22 cellular contexts compared by ENCODE assay signal in the genomic region with DNA sequence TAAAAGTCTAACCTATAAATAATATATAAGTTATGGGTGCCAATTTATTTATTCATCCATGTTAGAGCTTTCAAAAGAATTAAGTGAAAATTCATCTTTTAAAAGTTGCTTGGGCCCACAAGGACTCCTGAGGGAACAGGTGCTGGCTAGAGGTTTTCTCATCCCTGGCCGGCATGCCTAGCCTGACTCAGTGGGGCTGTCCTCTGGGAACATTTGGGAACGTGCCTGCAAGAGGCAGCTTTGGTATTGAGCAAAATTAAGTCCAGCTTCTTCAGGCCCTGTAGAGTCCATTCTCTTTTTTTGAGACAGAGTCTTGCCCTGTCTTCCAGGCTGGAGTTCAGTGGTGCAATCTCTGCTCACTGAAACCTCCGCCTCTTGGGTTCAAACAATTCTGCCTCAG. TPM values are rescaled to one million over a fixed set of nuclear protein-coding genes. Genes with fewer than 3 reads are reported as not detected.
"Had no signal": no experiment of that assay in that cellular context is flagged by ENCODE, and none has a peak within 500 bp of the region (broad histone marks: within the 10 kb centered on the region; RNA-seq: fewer than 3 reads in every experiment).

No MANE protein-coding gene starts in this region.

- H3K9me3 ChIP-seq: esophagus squamous epithelium, left lung, lower lobe of right lung, mucosa of descending colon had no signal

- H3K27ac ChIP-seq: coronary artery, dorsolateral prefrontal cortex, epithelial cell of prostate, esophagus squamous epithelium, foreskin keratinocyte, heart right ventricle, left lung, lower lobe of right lung had no signal

- H3K4me3 ChIP-seq: coronary artery, dorsolateral prefrontal cortex, esophagus squamous epithelium, heart right ventricle, left lung, lower lobe of right lung, mucosa of descending colon had no signal

- H3K36me3 ChIP-seq: esophagus squamous epithelium, heart right ventricle, left lung, lower lobe of right lung had no signal

- DNase-seq: dermis blood vessel endothelial cell; dorsolateral prefrontal cortex; effector CD4-positive, alpha-beta T cell; effector memory CD4-positive, alpha-beta T cell; erythroblast; esophagus squamous epithelium; foreskin keratinocyte; glutamatergic neuron; head of caudate nucleus; heart right ventricle; hippocampal formation; left cardiac atrium; left lung; left ventricle myocardium superior; lower lobe of right lung; mesenchymal stem cell; mucosa of descending colon had no signal

- ATAC-seq: esophagus mucosa, foreskin keratinocyte, left cardiac atrium, left lung, lower lobe of right lung, mucosa of descending colon had no signal

- H3K4me1 ChIP-seq: foreskin keratinocyte, left lung, lower lobe of right lung had no signal

RNA-seq across cellular contexts. Expression of a gene that starts 44.7 kb away (rescaled TPM):
- total RNA-seq: fibroblast of lung had no signal
- polyA plus RNA-seq: fibroblast of lung, keratinocyte had no signal
